23 cellular contexts compared by ENCODE assay signal in genomic region chr15:66836476-66837030, GRCh38.
A peak's percentile ranks its signal among the peaks of the same experiment; 100 is the strongest.
DNase-seq lines count a peak whose midpoint lies in the region; ATAC-seq, FAIRE-seq and TF ChIP-seq lines count a peak whose summit lies in the region.
"Had no signal": no experiment of that assay in that cellular context is flagged by ENCODE, and none has a peak within 500 bp of the region (broad histone marks: within the 10 kb centered on the region; RNA-seq: fewer than 3 reads in every experiment).

No MANE protein-coding gene starts in this region.

- no peak overlapping the region for H3K4me3 Mint-ChIP-seq in mesothelial cell of epicardium
- H3K4me3 Mint-ChIP-seq: CD8-positive, alpha-beta T cell had no signal

- H3K14ac ChIP-seq in IMR-90 (replicated peaks; ENCODE audit: low read depth, low read length) (no peak overlapping the region), H1 (ENCODE audit: insufficient read length) (no peak overlapping the region)

- in situ Hi-C loops in G401 (cut with HindIII; ENCODE audit: low sequenced_read_pairs) (no loop called here), IMR-90 (cut with MboI; ENCODE audit: low sequenced_read_pairs) (loop anchor here (25.0 kb wide), 1 partner anchor 124 kb away; the partner anchor contains the start of gene SMAD6)

- peaks cover 54% of the 10 kb centered on the region for H3K4me1 Mint-ChIP-seq in mesothelial cell of epicardium

- intact Hi-C loops in IMR-90 (cut with micrococcal nuclease) (no loop called here), kidney (cut with DNase I) (no loop called here)

- CTCF ChIA-PET in IMR-90 (lab: Yijun Ruan, JAX) (interaction anchor here (0.6 kb wide), 1 partner anchor 179 kb away, joined by 4 read pairs; no protein-coding TSS in a partner anchor), H1 (lab: Charles Lee; ENCODE audit: partially characterized antibody) (interaction anchor here (0.6 to 9.6 kb wide), 13 partner anchors 10 to 362 kb away, joined by 3 to 147 read pairs (median 3); partner anchors contain the start of gene SMAD6)

- H2BK12ac ChIP-seq in H1 (ENCODE audit: low read depth, low read length), result peak overlapping the region; percentile 18; the same call in 1 of the 2 replicates

- no peaks in the 10 kb centered on the region for H3K79me2 ChIP-seq in H1 (ENCODE audit: control insufficient read depth in 1 of 2, insufficient read depth in 2 of 2, low read length in 2 of 2)

- H3K4me1 ChIP-seq in IMR-90 (ENCODE audit: control insufficient read depth, insufficient read depth, low read length) (peaks cover 15% of the 10 kb centered on the region), H1 (replicated peaks in 1 of 4; ENCODE audit: control insufficient read depth in 3 of 4, insufficient read depth in 4 of 4, low read length in 3 of 4) (peaks cover 6 to 11% (median 9%) of the 10 kb centered on the region in 4 experiments), kidney (ENCODE audit: control insufficient read depth in 1 of 2, insufficient read depth in 1 of 2, low read depth in 1 of 2, low read length in 2 of 2) (peaks cover under 1 to 9% of the 10 kb centered on the region in 2 donors)

- H3K4me3 ChIP-seq in IMR-90 (ENCODE audit: insufficient read depth, low read depth, low read length), result no peak overlapping the region
- no peak overlapping the region for H3K4me3 ChIP-seq in H1 (ENCODE audit: extremely low read depth in 1 of 4, insufficient read depth in 2 of 4, low read depth in 3 of 4, low read length in 4 of 4)
- no peak overlapping the region for H3K4me3 ChIP-seq in kidney (ENCODE audit: low read length in 2 of 2)
- H3K4me3 ChIP-seq: MG63 had no signal

- TF ChIP-seq RAD21 in IMR-90 (IDR thresholded peaks at IDR 0.05; ENCODE audit: low read length), result no peak
- no peak for TF ChIP-seq RAD21 in H1 (IDR thresholded peaks at IDR 0.05 in 1 of 2, conservative IDR thresholded peaks at IDR 0.05 in 1 of 2; ENCODE audit: low read depth in 2 of 2, low read length in 2 of 2)

- ATAC-seq in IMR-90 (ENCODE audit: low read depth), result no peak
- ATAC-seq in HG02798 (IDR thresholded peaks at IDR 0.05; ENCODE audit: poor library complexity, unreplicated experiment), result no peak
- ATAC-seq: CD8-positive, alpha-beta T cell; HepG2 had no signal

- H3K27me3 ChIP-seq in IMR-90 (ENCODE audit: control insufficient read depth, insufficient read depth, low read length) (no peaks in the 10 kb centered on the region), H1 (replicated peaks in 1 of 4; ENCODE audit: control insufficient read depth in 3 of 4, extremely low read depth in 1 of 4, insufficient read depth in 3 of 4, low read length in 3 of 4) (peaks cover 0 to 11% (median 9%) of the 10 kb centered on the region in 4 experiments; a peak in 6 of 7 replicates)
- H3K27me3 ChIP-seq: MG63 had no signal

- H3K9ac ChIP-seq in IMR-90 (ENCODE audit: low read depth, low read length) (no peak overlapping the region), H1 (replicated peaks in 1 of 4; ENCODE audit: extremely low read depth in 1 of 4, low read depth in 3 of 4, low read length in 3 of 4) (no peak overlapping the region), kidney (ENCODE audit: low read length in 2 of 2) (no peak overlapping the region)
- H3K9ac ChIP-seq: SK-N-SH had no signal

- H2BK15ac ChIP-seq in IMR-90 (ENCODE audit: low read depth, low read length) (no peak overlapping the region), H1 (ENCODE audit: low read length) (peak overlapping the region; percentile 47; the same call in 1 of the 2 replicates)

- no peaks in the 10 kb centered on the region for H3K36me3 Mint-ChIP-seq in mesothelial cell of epicardium
- H3K36me3 Mint-ChIP-seq: CD8-positive, alpha-beta T cell had no signal

- no peak overlapping the region for H4K5ac ChIP-seq in IMR-90 (ENCODE audit: low read depth, low read length)
- H4K5ac ChIP-seq in H1 (ENCODE audit: insufficient read length, low read depth, low read length), result no peak overlapping the region

- TF ChIP-seq CTCF in IMR-90 (conservative IDR thresholded peaks at IDR 0.05; ENCODE audit: low read depth, low read length), result no peak
- no peak for TF ChIP-seq CTCF in H1 (IDR thresholded peaks at IDR 0.05; ENCODE audit: control extremely low read depth in 1 of 3, insufficient read depth in 1 of 3, low read depth in 1 of 3, low read length in 3 of 3)
- TF ChIP-seq CTCF in mesothelial cell of epicardium (IDR thresholded peaks at IDR 0.05; ENCODE audit: unreplicated experiment), result no peak
- TF ChIP-seq CTCF in kidney (IDR thresholded peaks at IDR 0.05; ENCODE audit: borderline replicate concordance, extremely low read depth, insufficient read depth), result no peak

- H2AFZ ChIP-seq in IMR-90 (replicated peaks; ENCODE audit: low read length, poor library complexity), result peak overlapping the region; percentile 28
- H2AFZ ChIP-seq in H1 (ENCODE audit: low read length), result no peak overlapping the region

- H3K79me1 ChIP-seq in IMR-90 (ENCODE audit: low read depth in 1 of 2, low read length in 2 of 2), result peaks cover 2 to 14% of the 10 kb centered on the region in 2 experiments; a peak in 2 of 4 replicates
- H3K79me1 ChIP-seq in H1 (ENCODE audit: low read depth, low read length), result no peaks in the 10 kb centered on the region

- 100% methylated on average over 1 of the region's 5 CpGs; no CpG with 5 or more reads in 1 of the 2 experiments for WGBS in IMR-90 (ENCODE audit: extremely low coverage in 2 of 2, insufficient read length in 1 of 2), 2 experiments
- WGBS in H1 (ENCODE audit: extremely low coverage in 1 of 2, insufficient coverage in 1 of 2, insufficient read length in 1 of 2, insufficient replicate concordance in 2 of 2, low coverage in 1 of 2, low lambda C conversion rate in 2 of 2, missing lambda C conversion rate in 1 of 2), 2 experiments, result 83% methylated on average over 5 of the region's 5 CpGs; no CpG with 5 or more reads in 1 of the 2 experiments

- H3K27ac Mint-ChIP-seq in mesothelial cell of epicardium, result peak overlapping the region; percentile 30
- H3K27ac Mint-ChIP-seq: CD8-positive, alpha-beta T cell had no signal

- H2AK9ac ChIP-seq in IMR-90 (replicated peaks; ENCODE audit: low read depth, low read length, poor library complexity), result no peak overlapping the region

- H3K9me1 ChIP-seq in IMR-90 (ENCODE audit: insufficient read depth, low read length), result peaks cover 13% of the 10 kb centered on the region

- dilution Hi-C loops in IMR-90 (cut with HindIII; ENCODE audit: low sequenced_read_pairs, unreplicated experiment), result no loop called here

- no peak overlapping the region; the same call in 1 of the 2 replicates for H3K4ac ChIP-seq in IMR-90 (ENCODE audit: low read depth, low read length)
- no peak overlapping the region for H3K4ac ChIP-seq in H1 (replicated peaks; ENCODE audit: insufficient read length, low read depth, low read length)

- H4K91ac ChIP-seq in IMR-90 (ENCODE audit: insufficient read depth, low read depth, low read length), result 0 out of 2 replicates have a peak overlapping the region, but pooled peaks have one; percentile 17
- no peak overlapping the region for H4K91ac ChIP-seq in H1 (replicated peaks; ENCODE audit: insufficient read length, low read length)

- H3K4me2 ChIP-seq in IMR-90 (ENCODE audit: low read depth, low read length) (no peak overlapping the region), H1 (ENCODE audit: insufficient read depth in 1 of 2, low read depth in 2 of 2, low read length in 2 of 2) (no peak overlapping the region)
- H3K4me2 ChIP-seq: SK-N-SH had no signal

- H2BK120ac ChIP-seq in IMR-90 (ENCODE audit: low read depth, low read length) (no peak overlapping the region), H1 (replicated peaks; ENCODE audit: low read depth, low read length) (no peak overlapping the region)

- H3K9me3 ChIP-seq in IMR-90 (ENCODE audit: control insufficient read depth, insufficient read depth, low read length) (peaks cover 5% of the 10 kb centered on the region), H1 (ENCODE audit: insufficient read depth in 2 of 2, low read depth in 1 of 2, low read length in 1 of 2) (no peaks in the 10 kb centered on the region; a peak in 1 of 4 replicates), kidney (ENCODE audit: control insufficient read depth in 1 of 2, low read length in 2 of 2) (no peaks in the 10 kb centered on the region)
- H3K9me3 ChIP-seq: Caco-2, SK-N-SH had no signal

- H3K56ac ChIP-seq in IMR-90 (ENCODE audit: extremely low read depth, insufficient read depth, low read length) (no peak overlapping the region), H1 (replicated peaks; ENCODE audit: insufficient read length, low read depth, low read length) (no peak overlapping the region)

- H3K27ac ChIP-seq in IMR-90 (ENCODE audit: insufficient read depth, low read length) (no peak overlapping the region), H1 (ENCODE audit: low read depth, low read length) (no peak overlapping the region), kidney (ENCODE audit: low read depth in 2 of 2, low read length in 2 of 2) (no peak overlapping the region)

- H3K36me3 ChIP-seq in IMR-90 (ENCODE audit: control insufficient read depth, insufficient read depth, low read length), result no peaks in the 10 kb centered on the region
- H3K36me3 ChIP-seq in H1 (ENCODE audit: control insufficient read depth in 2 of 4, insufficient read depth in 4 of 4, low read length in 3 of 4), result no peaks in the 10 kb centered on the region
- H3K36me3 ChIP-seq in kidney (ENCODE audit: control insufficient read depth in 1 of 2, insufficient read depth in 2 of 2, low read length in 2 of 2), result no peaks in the 10 kb centered on the region
- H3K36me3 ChIP-seq: MG63 had no signal

- H3K27me3 Mint-ChIP-seq in mesothelial cell of epicardium (ENCODE audit: low read depth), result no peaks in the 10 kb centered on the region

- H3K23me2 ChIP-seq in H1 (ENCODE audit: low read depth, low read length), result peaks cover 3% of the 10 kb centered on the region; the same call in 1 of the 2 replicates

- FAIRE-seq in H1 (lab: Jason Lieb, UNC) (no peak), kidney (lab: Jason Lieb, UNC) (no peak)
- FAIRE-seq: GM12892, H54, HepG2, RCC 7860 had no signal

- no peak overlapping the region for H2BK5ac ChIP-seq in IMR-90 (ENCODE audit: low read depth, low read length, poor library complexity, severe bottlenecking)
- peak overlapping the region; percentile 1; the same call in 1 of the 2 replicates for H2BK5ac ChIP-seq in H1 (ENCODE audit: low read depth, low read length)

- no peak overlapping the region for H3K18ac ChIP-seq in IMR-90 (ENCODE audit: low read depth, low read length)
- H3K18ac ChIP-seq in H1 (ENCODE audit: extremely low read depth, low read length), result no peak overlapping the region

- POLR2A ChIA-PET in IMR-90 (lab: Charles Lee; ENCODE audit: unreplicated experiment) (no interaction called here), H1 (lab: Charles Lee; ENCODE audit: partially characterized antibody) (interaction anchor here (1.7 to 2.0 kb wide), 3 partner anchors 10 to 14 kb away, joined by 4 to 6 read pairs (median 4); no protein-coding TSS in a partner anchor)

- H4K20me1 ChIP-seq in IMR-90 (ENCODE audit: insufficient read depth, low read length) (no peaks in the 10 kb centered on the region), H1 (replicated peaks in 1 of 2; ENCODE audit: control insufficient read depth in 1 of 2, insufficient read depth in 2 of 2, low read length in 2 of 2) (no peaks in the 10 kb centered on the region)

- TF ChIP-seq POLR2A in IMR-90 (IDR thresholded peaks at IDR 0.05; ENCODE audit: low read depth, low read length) (no peak), H1 (IDR thresholded peaks at IDR 0.05; ENCODE audit: control extremely low read depth in 1 of 2, low read depth in 2 of 2, low read length in 2 of 2) (no peak)

- no peaks in the 10 kb centered on the region for H3K9me3 Mint-ChIP-seq in mesothelial cell of epicardium
- H3K9me3 Mint-ChIP-seq: CD8-positive, alpha-beta T cell had no signal

- H2AK5ac ChIP-seq in IMR-90 (ENCODE audit: low read depth, low read length) (peak overlapping the region; percentile 71; the same call in 1 of the 2 replicates), H1 (ENCODE audit: low read depth, low read length) (no peak overlapping the region; the same call in 1 of the 2 replicates)

- no TSS peak for BruUV-seq in IMR-90 (replicated peaks; lab: Mats Ljungman, UMichigan)

- H3K23ac ChIP-seq in IMR-90 (ENCODE audit: low read depth, low read length) (no peak overlapping the region), H1 (ENCODE audit: insufficient read length) (no peak overlapping the region)

- no peak overlapping the region for H4K8ac ChIP-seq in IMR-90 (ENCODE audit: low read depth in 2 of 2, low read length in 2 of 2)
- no peak overlapping the region for H4K8ac ChIP-seq in H1 (ENCODE audit: extremely low read depth, insufficient read depth, low read length)

- peak; percentile 62 for DNase-seq in G401 (ENCODE audit: low spot score)
- DNase-seq in IMR-90, result no peak
- no peak for DNase-seq in H1 (ENCODE audit: low read depth in 1 of 2, low spot score in 2 of 2)
- no peak for DNase-seq in mesothelial cell of epicardium (ENCODE audit: low spot score in 2 of 2, unreplicated experiment in 2 of 2)
- DNase-seq in kidney, result no peak
- no peak for DNase-seq in LoVo (ENCODE audit: low spot score)
- DNase-seq: C1 segment of cervical spinal cord; Caco-2; CD8-positive, alpha-beta T cell; GF-D8; KBM-7; MG63; NCI-H1105 treated with DMSO at 0.1 percent for 48 hours; NCI-H146; NCI-H2029 treated with DMSO at 0.1 percent for 48 hours; NCI-H2227 treated with DMSO at 0.1 percent for 48 hours; NCI-H69; SK-N-SH had no signal

- H2BK20ac ChIP-seq in IMR-90 (ENCODE audit: low read depth, low read length), result peak overlapping the region; percentile 21; the same call in 1 of the 2 replicates
- 0 out of 2 replicates have a peak overlapping the region, but pooled peaks have one; percentile 22 for H2BK20ac ChIP-seq in H1 (ENCODE audit: low read length)

- no peak for TF ChIP-seq EP300 in H1 (IDR thresholded peaks at IDR 0.05; ENCODE audit: borderline replicate concordance in 1 of 2, low read depth in 2 of 2, low read length in 2 of 2)
